In genomic region chr1:23470282-23471070, GRCh38 we compare ENCODE assay signal across 1 cellular context.
TF ChIP-seq lines count a peak whose summit lies in the region.

No MANE protein-coding gene starts in this region.

TF ChIP-seq in K562, 482 proteins besides CTCF, POLR2A, EP300 and RAD21:
- TF ChIP-seq THAP7 (CRISPR knock-in tag; IDR thresholded peaks at IDR 0.05) (no peak), FUS (optimal IDR thresholded peaks at IDR 0.05; ENCODE audit: low read depth, low read length) (no peak), CXXC5 (CRISPR knock-in tag; IDR thresholded peaks at IDR 0.05) (no peak), HDAC6 (IDR thresholded peaks at IDR 0.05; ENCODE audit: low read depth, low read length) (no peak), ZNF764 (CRISPR knock-in tag; IDR thresholded peaks at IDR 0.05; ENCODE audit: low read depth) (no peak), DACH1 (IDR thresholded peaks at IDR 0.05; ENCODE audit: partially characterized antibody) (no peak), FOXP1 (CRISPR knock-in tag; IDR thresholded peaks at IDR 0.05) (no peak), GTF2F1 (IDR thresholded peaks at IDR 0.05; ENCODE audit: low read depth, low read length) (no peak), HLTF (IDR thresholded peaks at IDR 0.05) (no peak), SLC30A9 (CRISPR knock-in tag; IDR thresholded peaks at IDR 0.05) (no peak), ZNF347 (CRISPR knock-in tag; IDR thresholded peaks at IDR 0.05; ENCODE audit: low read depth) (no peak), IFI16 (CRISPR knock-in tag; IDR thresholded peaks at IDR 0.05) (no peak)
